35 cellular contexts compared by ENCODE assay signal in the genomic region with DNA sequence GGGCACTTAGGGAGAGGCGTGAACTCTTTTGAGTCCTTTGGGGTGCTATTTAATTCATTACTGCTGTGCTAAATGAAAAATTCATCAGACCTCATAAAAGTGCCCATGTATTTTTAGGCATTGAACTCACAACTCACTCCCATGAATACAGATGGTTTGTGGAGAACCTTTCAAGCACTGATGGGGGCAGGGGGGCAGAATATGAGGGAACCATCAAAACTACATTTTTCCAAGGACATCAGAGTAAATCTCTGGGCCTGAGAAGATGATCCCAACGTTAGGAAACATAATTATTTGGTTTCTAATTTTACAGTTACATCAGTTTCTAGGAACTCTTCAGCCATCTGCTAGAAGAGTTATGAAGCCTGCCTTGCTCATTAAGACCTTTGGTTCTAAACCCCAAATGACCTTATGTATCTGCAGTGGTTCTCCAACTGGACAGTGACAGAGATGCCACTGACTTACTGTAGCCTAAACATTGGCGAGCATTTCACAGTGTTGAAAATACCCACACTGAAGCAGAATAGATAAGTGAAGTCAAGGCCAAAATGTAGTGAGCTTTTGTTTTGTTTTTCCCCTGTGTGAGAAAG.
"Had no signal": no experiment of that assay in that cellular context is flagged by ENCODE, and none has a peak within 500 bp of the region (broad histone marks: within the 10 kb centered on the region; RNA-seq: fewer than 3 reads in every experiment).

No MANE protein-coding gene starts in this region.

- H3K9me3 Mint-ChIP-seq: activated CD4-positive, alpha-beta memory T cell treated with anti-CD3 and anti-CD28 coated beads for 36 hours; activated naive CD4-positive, alpha-beta T cell treated with anti-CD3 and anti-CD28 coated beads for 36 hours; activated naive CD4-positive, alpha-beta T cell treated with anti-CD3 and anti-CD28 coated beads, Interleukin-2, amount 50 U/mL, for 24 hours; activated naive CD8-positive, alpha-beta T cell treated with anti-CD3 and anti-CD28 coated beads for 36 hours; activated naive CD8-positive, alpha-beta T cell treated with anti-CD3 and anti-CD28 coated beads, Interleukin-2, amount 50 U/mL, for 24 hours; activated T-helper 1 cell treated with anti-CD3 and anti-CD28 coated beads, Interleukin-12 subunit alpha, Interleukin-12 subunit beta, Interleukin-2, Interleukin-4 antibody, amounts not matched to agents 30 ng/mL and 10 ng/mL and 1 ng/mL, durations not matched to agents 14 hours and 24 hours and 36 hours; activated T-helper 2 cell treated with anti-CD3 and anti-CD28 coated beads, Interferon-gamma antibody, Interleukin-2, Interleukin-4, amounts not matched to agents 10 μg/mL and 5 μg/mL and 100 μg/mL, durations not matched to agents 14 hours and 24 hours and 36 hours; central memory CD8-positive, alpha-beta T cell; dendritic cell treated with granulocyte-macrophage colony-stimulating factor and Interleukin-4, amounts not matched to agents 40 ng/mL and 50 ng/mL, for 4 days; endodermal cell had no signal

- H3K27me3 ChIP-seq: adrenal gland, body of pancreas, dorsolateral prefrontal cortex, esophagus muscularis mucosa, foreskin keratinocyte, gastrocnemius medialis had no signal

- H3K4me1 ChIP-seq: adrenal gland, body of pancreas, gastrocnemius medialis had no signal

- ATAC-seq: activated CD4-positive, alpha-beta T cell treated with anti-CD3 and anti-CD28 coated beads for 36 hours; activated CD8-positive, alpha-beta memory T cell treated with anti-CD3 and anti-CD28 coated beads, Interleukin-2, amount 10 ng/mL, durations not matched to agents 7 days and 5 days; activated CD8-positive, alpha-beta T cell treated with anti-CD3 and anti-CD28 coated beads, Interleukin-2, amount 10 ng/mL, durations not matched to agents 7 days and 5 days; activated naive CD8-positive, alpha-beta T cell treated with anti-CD3 and anti-CD28 coated beads, Interleukin-2, amount 50 U/mL, for 24 hours; body of pancreas; foreskin keratinocyte; gastrocnemius medialis; T-helper 17 cell had no signal

- H3K4me1 Mint-ChIP-seq: activated CD4-positive, alpha-beta T cell treated with anti-CD3 and anti-CD28 coated beads for 36 hours; activated CD4-positive, alpha-beta T cell treated with anti-CD3 and anti-CD28 coated beads, Interleukin-2, amount 10 ng/mL, durations not matched to agents 24 days and 14 days; activated CD8-positive, alpha-beta memory T cell treated with anti-CD3 and anti-CD28 coated beads, Interleukin-2, amount 10 ng/mL, durations not matched to agents 7 days and 5 days; activated naive CD4-positive, alpha-beta T cell treated with anti-CD3 and anti-CD28 coated beads, Interleukin-2, amount 50 U/mL, for 24 hours; activated naive CD8-positive, alpha-beta T cell treated with anti-CD3 and anti-CD28 coated beads for 36 hours; activated naive CD8-positive, alpha-beta T cell treated with anti-CD3 and anti-CD28 coated beads, Interleukin-2, amount 50 U/mL, for 24 hours; central memory CD8-positive, alpha-beta T cell; T-helper 17 cell had no signal

- H3K4me3 ChIP-seq: adrenal gland, body of pancreas, coronary artery, dorsolateral prefrontal cortex, esophagus muscularis mucosa, gastrocnemius medialis had no signal

- H3K36me3 Mint-ChIP-seq: activated CD4-positive, alpha-beta memory T cell treated with anti-CD3 and anti-CD28 coated beads for 36 hours; activated CD8-positive, alpha-beta memory T cell treated with anti-CD3 and anti-CD28 coated beads, Interleukin-2, amount 10 ng/mL, durations not matched to agents 7 days and 5 days; activated naive CD4-positive, alpha-beta T cell treated with anti-CD3 and anti-CD28 coated beads, Interleukin-2, amount 50 U/mL, for 24 hours had no signal

- H3K27ac ChIP-seq: adrenal gland, body of pancreas, coronary artery, dorsolateral prefrontal cortex, esophagus muscularis mucosa, foreskin keratinocyte had no signal

- H3K9me3 ChIP-seq: adrenal gland, body of pancreas, esophagus muscularis mucosa, gastrocnemius medialis had no signal

- H3K27ac Mint-ChIP-seq: activated CD4-positive, alpha-beta memory T cell treated with anti-CD3 and anti-CD28 coated beads for 36 hours; activated CD4-positive, alpha-beta T cell treated with anti-CD3 and anti-CD28 coated beads for 36 hours; activated CD4-positive, alpha-beta T cell treated with anti-CD3 and anti-CD28 coated beads, Interleukin-2, amount 10 ng/mL, durations not matched to agents 24 days and 14 days; activated CD8-positive, alpha-beta memory T cell treated with anti-CD3 and anti-CD28 coated beads, Interleukin-2, amount 10 ng/mL, durations not matched to agents 7 days and 5 days; activated CD8-positive, alpha-beta T cell treated with anti-CD3 and anti-CD28 coated beads, Interleukin-2, amount 10 ng/mL, durations not matched to agents 7 days and 5 days; activated naive CD4-positive, alpha-beta T cell treated with anti-CD3 and anti-CD28 coated beads for 36 hours; activated naive CD4-positive, alpha-beta T cell treated with anti-CD3 and anti-CD28 coated beads, Interleukin-2, amount 50 U/mL, for 24 hours; activated naive CD8-positive, alpha-beta T cell treated with anti-CD3 and anti-CD28 coated beads for 36 hours; activated naive CD8-positive, alpha-beta T cell treated with anti-CD3 and anti-CD28 coated beads, Interleukin-2, amount 50 U/mL, for 24 hours; activated T-helper 1 cell treated with anti-CD3 and anti-CD28 coated beads, Interleukin-12 subunit alpha, Interleukin-12 subunit beta, Interleukin-2, Interleukin-4 antibody, amounts not matched to agents 30 ng/mL and 10 ng/mL and 1 ng/mL, durations not matched to agents 14 hours and 24 hours and 36 hours; activated T-helper 2 cell treated with anti-CD3 and anti-CD28 coated beads, Interferon-gamma antibody, Interleukin-2, Interleukin-4, amounts not matched to agents 10 μg/mL and 5 μg/mL and 100 μg/mL, durations not matched to agents 14 hours and 24 hours and 36 hours; dendritic cell treated with granulocyte-macrophage colony-stimulating factor and Interleukin-4, amounts not matched to agents 40 ng/mL and 50 ng/mL, for 4 days; T-helper 17 cell had no signal

- DNase-seq: activated CD4-positive, alpha-beta memory T cell treated with anti-CD3 and anti-CD28 coated beads for 36 hours; activated CD4-positive, alpha-beta T cell treated with anti-CD3 and anti-CD28 coated beads for 36 hours; activated CD4-positive, CD25-positive, alpha-beta regulatory T cell; activated CD4-positive, CD25-positive, alpha-beta regulatory T cell treated with anti-CD3 and anti-CD28 coated beads, Interleukin-2, amount 50 U/mL, for 72 hours; activated CD8-positive, alpha-beta memory T cell treated with anti-CD3 and anti-CD28 coated beads, Interleukin-2, amount 10 ng/mL, durations not matched to agents 7 days and 5 days; activated CD8-positive, alpha-beta memory T cell treated with anti-CD3 and anti-CD28 coated beads, Interleukin-2, amount 50 U/mL, for 4 hours; activated CD8-positive, alpha-beta T cell treated with anti-CD3 and anti-CD28 coated beads, Interleukin-2, amount 10 ng/mL, durations not matched to agents 7 days and 5 days; activated effector memory CD4-positive, alpha-beta T cell treated with anti-CD3 and anti-CD28 coated beads, Interleukin-2, amount 50 U/mL, for 16 hours; activated naive CD4-positive, alpha-beta T cell treated with anti-CD3 and anti-CD28 coated beads for 36 hours; activated naive CD8-positive, alpha-beta T cell treated with anti-CD3 and anti-CD28 coated beads for 36 hours; activated naive CD8-positive, alpha-beta T cell treated with anti-CD3 and anti-CD28 coated beads, Interleukin-2, amount 50 U/mL, for 24 hours; activated T-cell treated with anti-CD3 and anti-CD28 coated beads, Interleukin-2, amount 50 U/mL, for 1 hour; activated T-cell treated with anti-CD3 and anti-CD28 coated beads, Interleukin-2, amount 50 U/mL, for 48 hours; adrenal gland; amygdala; aorta; body of pancreas; dorsolateral prefrontal cortex; effector memory CD4-positive, alpha-beta T cell; endodermal cell; erythroblast; foreskin keratinocyte; gastrocnemius medialis; glutamatergic neuron; SW 1271; T-helper 1 cell; T-helper 17 cell had no signal

- H3K36me3 ChIP-seq: adrenal gland, gastrocnemius medialis had no signal

- H3K27me3 Mint-ChIP-seq: activated CD4-positive, alpha-beta memory T cell treated with anti-CD3 and anti-CD28 coated beads for 36 hours; activated CD4-positive, alpha-beta T cell treated with anti-CD3 and anti-CD28 coated beads, Interleukin-2, amount 10 ng/mL, durations not matched to agents 24 days and 14 days; activated CD8-positive, alpha-beta memory T cell treated with anti-CD3 and anti-CD28 coated beads, Interleukin-2, amount 10 ng/mL, durations not matched to agents 7 days and 5 days; activated naive CD4-positive, alpha-beta T cell treated with anti-CD3 and anti-CD28 coated beads, Interleukin-2, amount 50 U/mL, for 24 hours; activated naive CD8-positive, alpha-beta T cell treated with anti-CD3 and anti-CD28 coated beads for 36 hours; activated naive CD8-positive, alpha-beta T cell treated with anti-CD3 and anti-CD28 coated beads, Interleukin-2, amount 50 U/mL, for 24 hours; dendritic cell treated with granulocyte-macrophage colony-stimulating factor and Interleukin-4, amounts not matched to agents 40 ng/mL and 50 ng/mL, for 4 days had no signal

- H3K4me3 Mint-ChIP-seq: activated CD4-positive, alpha-beta memory T cell treated with anti-CD3 and anti-CD28 coated beads for 36 hours; activated CD4-positive, alpha-beta T cell treated with anti-CD3 and anti-CD28 coated beads for 36 hours; activated CD4-positive, alpha-beta T cell treated with anti-CD3 and anti-CD28 coated beads, Interleukin-2, amount 10 ng/mL, durations not matched to agents 24 days and 14 days; activated CD8-positive, alpha-beta memory T cell treated with anti-CD3 and anti-CD28 coated beads, Interleukin-2, amount 10 ng/mL, durations not matched to agents 7 days and 5 days; activated CD8-positive, alpha-beta T cell treated with anti-CD3 and anti-CD28 coated beads, Interleukin-2, amount 10 ng/mL, durations not matched to agents 7 days and 5 days; activated naive CD4-positive, alpha-beta T cell treated with anti-CD3 and anti-CD28 coated beads for 36 hours; activated naive CD4-positive, alpha-beta T cell treated with anti-CD3 and anti-CD28 coated beads, Interleukin-2, amount 50 U/mL, for 24 hours; activated naive CD8-positive, alpha-beta T cell treated with anti-CD3 and anti-CD28 coated beads for 36 hours; activated naive CD8-positive, alpha-beta T cell treated with anti-CD3 and anti-CD28 coated beads, Interleukin-2, amount 50 U/mL, for 24 hours; activated T-helper 1 cell treated with anti-CD3 and anti-CD28 coated beads, Interleukin-12 subunit alpha, Interleukin-12 subunit beta, Interleukin-2, Interleukin-4 antibody, amounts not matched to agents 30 ng/mL and 10 ng/mL and 1 ng/mL, durations not matched to agents 14 hours and 24 hours and 36 hours; central memory CD8-positive, alpha-beta T cell; dendritic cell treated with granulocyte-macrophage colony-stimulating factor and Interleukin-4, amounts not matched to agents 40 ng/mL and 50 ng/mL, for 4 days; endodermal cell; T-helper 17 cell had no signal
